ENCODE assay signal across 9 cellular contexts in genomic region chr9:37309136-37309535, GRCh38.
A peak's percentile ranks its signal among the peaks of the same experiment; 100 is the strongest.
DNase-seq lines count a peak whose midpoint lies in the region; ATAC-seq and TF ChIP-seq lines count a peak whose summit lies in the region.
"Had no signal": no experiment of that assay in that cellular context is flagged by ENCODE, and none has a peak within 500 bp of the region (broad histone marks: within the 10 kb centered on the region; RNA-seq: fewer than 3 reads in every experiment).

No MANE protein-coding gene starts in this region.

- H3K27ac ChIP-seq in mesenchymal stem cell (ENCODE audit: low read length, poor library complexity, severe bottlenecking) = no peak overlapping the region

- H3K23ac ChIP-seq in mesenchymal stem cell (ENCODE audit: low read length in 2 of 2) = no peak overlapping the region

- H3K9me3 Mint-ChIP-seq in activated naive CD4-positive, alpha-beta T cell treated with anti-CD3 and anti-CD28 coated beads for 36 hours = no peaks in the 10 kb centered on the region

- H3K4me3 Mint-ChIP-seq in activated naive CD4-positive, alpha-beta T cell treated with anti-CD3 and anti-CD28 coated beads for 36 hours = no peak overlapping the region

- no peak overlapping the region for H3K14ac ChIP-seq in mesenchymal stem cell (ENCODE audit: low read length in 2 of 2)

- H2AFZ ChIP-seq in mesenchymal stem cell (ENCODE audit: low read depth, low read length) = no peak overlapping the region

- no peak overlapping the region for H2BK15ac ChIP-seq in mesenchymal stem cell (ENCODE audit: low read depth, poor library complexity, severe bottlenecking)

- no peaks in the 10 kb centered on the region for H3K9me3 ChIP-seq in mesenchymal stem cell (ENCODE audit: control insufficient read depth, low read length)

- H2BK120ac ChIP-seq in mesenchymal stem cell (ENCODE audit: low read depth, low read length) = no peak overlapping the region

- peaks cover 2% of the 10 kb centered on the region for H3K79me1 ChIP-seq in mesenchymal stem cell (replicated peaks; ENCODE audit: low read length, poor library complexity, severe bottlenecking)

- H3K4me3 ChIP-seq in epithelial cell of proximal tubule (ENCODE audit: low read depth, low read length) (no peak overlapping the region), mesenchymal stem cell (ENCODE audit: insufficient read depth in 1 of 2, low read depth in 1 of 2, low read length in 2 of 2) (no peak overlapping the region)

- H3K36me3 Mint-ChIP-seq in activated naive CD4-positive, alpha-beta T cell treated with anti-CD3 and anti-CD28 coated beads for 36 hours (ENCODE audit: low read depth) = peaks cover 18% of the 10 kb centered on the region

- TF ChIP-seq CTCF in epithelial cell of proximal tubule (conservative IDR thresholded peaks at IDR 0.05; ENCODE audit: low read depth, low read length) = peak; percentile 58

- no peak overlapping the region for H3K9ac ChIP-seq in mesenchymal stem cell (ENCODE audit: low read length)

- no peak overlapping the region for H4K91ac ChIP-seq in mesenchymal stem cell (ENCODE audit: low read length)

- no peak overlapping the region for H2BK5ac ChIP-seq in mesenchymal stem cell (ENCODE audit: low read depth, low read length, poor library complexity, severe bottlenecking)

- H3K18ac ChIP-seq in mesenchymal stem cell (ENCODE audit: low read depth in 1 of 2, low read length in 2 of 2) = no peak overlapping the region

- H2AK5ac ChIP-seq in mesenchymal stem cell (ENCODE audit: low read length, severe bottlenecking) = no peak overlapping the region

- no peak overlapping the region for H3K27ac Mint-ChIP-seq in activated naive CD4-positive, alpha-beta T cell treated with anti-CD3 and anti-CD28 coated beads for 36 hours

- no peak overlapping the region for H3K4me2 ChIP-seq in mesenchymal stem cell (ENCODE audit: low read length, poor library complexity, severe bottlenecking)

- peaks cover 10% of the 10 kb centered on the region for H3K4me1 Mint-ChIP-seq in activated naive CD4-positive, alpha-beta T cell treated with anti-CD3 and anti-CD28 coated beads for 36 hours (ENCODE audit: low read depth)

- no peaks in the 10 kb centered on the region for H3K27me3 Mint-ChIP-seq in activated naive CD4-positive, alpha-beta T cell treated with anti-CD3 and anti-CD28 coated beads for 36 hours (ENCODE audit: low read depth)

- WGBS in mesenchymal stem cell = 98% methylated on average over 3 of the region's 3 CpGs

- H2BK12ac ChIP-seq in mesenchymal stem cell (ENCODE audit: low read length in 2 of 2) = no peak overlapping the region

- no peak overlapping the region for H3K4ac ChIP-seq in mesenchymal stem cell (ENCODE audit: low read depth in 1 of 2, low read length in 2 of 2)

- peaks cover 2% of the 10 kb centered on the region for H3K4me1 ChIP-seq in mesenchymal stem cell (ENCODE audit: control insufficient read depth, insufficient read depth, low read depth, low read length)

- no peaks in the 10 kb centered on the region for H3K27me3 ChIP-seq in mesenchymal stem cell (ENCODE audit: control insufficient read depth in 1 of 2, insufficient read depth in 1 of 2, low read length in 2 of 2)

- H3K36me3 ChIP-seq in mesenchymal stem cell (ENCODE audit: control insufficient read depth in 1 of 2, insufficient read depth in 2 of 2, low read depth in 1 of 2, low read length in 2 of 2) = peaks cover 3 to 40% of the 10 kb centered on the region in 2 experiments

- intact Hi-C loops in activated naive CD4-positive, alpha-beta T cell treated with anti-CD3 and anti-CD28 coated beads for 36 hours (cut with micrococcal nuclease) = loop anchor here (1.0 kb wide), 1 partner anchor 313 kb away; no protein-coding TSS in a partner anchor

- CTCF ChIA-PET in activated naive CD4-positive, alpha-beta T cell treated with anti-CD3 and anti-CD28 coated beads for 36 hours (lab: Charles Lee) = interaction anchor here (0.6 to 1.0 kb wide), 5 partner anchors 55 to 313 kb away, joined by 3 to 6 read pairs (median 3); no protein-coding TSS in a partner anchor

- no peak overlapping the region for H4K8ac ChIP-seq in mesenchymal stem cell (ENCODE audit: low read length)

- peak; percentile 51 for DNase-seq in activated naive CD4-positive, alpha-beta T cell treated with anti-CD3 and anti-CD28 coated beads for 36 hours
- DNase-seq in activated naive CD4-positive, alpha-beta T cell treated with Interleukin-2 at 50 U/mL for 16 hours = no peak
- peak; percentile 42 for DNase-seq in NCI-H146 (lab: John Stamatoyannopoulos, UW)
- no peak for DNase-seq in epithelial cell of proximal tubule (ENCODE audit: low read depth)
- peak; percentile 15 for DNase-seq in stimulated activated naive CD8-positive, alpha-beta T cell treated with anti-CD3 and anti-CD28 coated beads, Interleukin-15, Interleukin-2, amounts not matched to agents 100 U/mL and 50 U/mL, for 24 hours
- DNase-seq in dedifferentiated amniotic fluid mesenchymal stem cell (ENCODE audit: extremely low spot score) = no peak
- DNase-seq in mesenchymal stem cell = no peak
- DNase-seq: NCI-H1092 treated with DMSO at 0.1 percent for 48 hours had no signal

- ATAC-seq in stimulated activated naive CD8-positive, alpha-beta T cell treated with anti-CD3 and anti-CD28 coated beads, Interleukin-15, Interleukin-2, amounts not matched to agents 100 U/mL and 50 U/mL, for 24 hours = peak; percentile 76
- no peak for ATAC-seq in HG02678 (IDR thresholded peaks at IDR 0.05; ENCODE audit: unreplicated experiment)

Comparison
In these comparisons a context has a peak if more than half of its experiments do, and no peak if none do; other contexts are left out.
1. DNase-seq: peak in activated naive CD4-positive, alpha-beta T cell treated with anti-CD3 and anti-CD28 coated beads for 36 hours (single experiment), NCI-H146 (single experiment) and stimulated activated naive CD8-positive, alpha-beta T cell treated with anti-CD3 and anti-CD28 coated beads, Interleukin-15, Interleukin-2, amounts not matched to agents 100 U/mL and 50 U/mL, for 24 hours (single experiment); none in activated naive CD4-positive, alpha-beta T cell treated with Interleukin-2 at 50 U/mL for 16 hours (single experiment), epithelial cell of proximal tubule (single experiment), dedifferentiated amniotic fluid mesenchymal stem cell (single experiment) and mesenchymal stem cell (single experiment).